In genomic region chr1:179831852-179832699, GRCh38 we compare ENCODE assay signal across 11 cellular contexts. TPM values are rescaled to one million over a fixed set of nuclear protein-coding genes. Genes with fewer than 3 reads are reported as not detected.
DNase-seq lines count a peak whose midpoint lies in the region; ATAC-seq and TF ChIP-seq lines count a peak whose summit lies in the region.
"Had no signal": no experiment of that assay in that cellular context is flagged by ENCODE, and none has a peak within 500 bp of the region (broad histone marks: within the 10 kb centered on the region; RNA-seq: fewer than 3 reads in every experiment).

No MANE protein-coding gene starts in this region.

- no peaks in the 10 kb centered on the region for H3K36me3 Mint-ChIP-seq in activated naive CD8-positive, alpha-beta T cell treated with anti-CD3 and anti-CD28 coated beads, Interleukin-2, amount 10 ng/mL, durations not matched to agents 7 days and 5 days
- H3K36me3 Mint-ChIP-seq in naive thymus-derived CD4-positive, alpha-beta T cell: peaks cover 0 to 6% (median 4%) of the 10 kb centered on the region in 5 donors

- no peaks in the 10 kb centered on the region for H3K36me3 ChIP-seq in naive thymus-derived CD4-positive, alpha-beta T cell (ENCODE audit: control insufficient read depth in 2 of 3, insufficient read depth in 3 of 3, low read length in 3 of 3)
- H3K36me3 ChIP-seq in mammary epithelial cell (ENCODE audit: insufficient read depth, low read length) (no peaks in the 10 kb centered on the region), BE2C (no peaks in the 10 kb centered on the region)

- peak overlapping the region; percentile 44 for H3K4me3 Mint-ChIP-seq in activated naive CD8-positive, alpha-beta T cell treated with anti-CD3 and anti-CD28 coated beads, Interleukin-2, amount 10 ng/mL, durations not matched to agents 7 days and 5 days
- H3K4me3 Mint-ChIP-seq in naive thymus-derived CD4-positive, alpha-beta T cell: peak overlapping the region; percentile 63 to 81 (median 72)

- H3K9me3 Mint-ChIP-seq in activated naive CD8-positive, alpha-beta T cell treated with anti-CD3 and anti-CD28 coated beads, Interleukin-2, amount 10 ng/mL, durations not matched to agents 7 days and 5 days: no peaks in the 10 kb centered on the region
- H3K9me3 Mint-ChIP-seq in naive thymus-derived CD4-positive, alpha-beta T cell: no peaks in the 10 kb centered on the region

- H3K9me3 ChIP-seq in naive thymus-derived CD4-positive, alpha-beta T cell (ENCODE audit: control insufficient read depth in 2 of 3, low read length in 3 of 3): no peaks in the 10 kb centered on the region
- H3K9me3 ChIP-seq in mammary epithelial cell (replicated peaks; ENCODE audit: insufficient read depth, low read length) (no peaks in the 10 kb centered on the region), BE2C (no peaks in the 10 kb centered on the region)
- H3K9me3 ChIP-seq: tibial artery had no signal

- H3K79me2 ChIP-seq in mammary epithelial cell (ENCODE audit: insufficient read depth, low read length): no peaks in the 10 kb centered on the region

- no peak overlapping the region for H3K9ac ChIP-seq in mammary epithelial cell (ENCODE audit: insufficient read depth, low read length)

- H3K27ac Mint-ChIP-seq in activated naive CD8-positive, alpha-beta T cell treated with anti-CD3 and anti-CD28 coated beads, Interleukin-2, amount 10 ng/mL, durations not matched to agents 7 days and 5 days: peak overlapping the region; percentile 67
- H3K27ac Mint-ChIP-seq in naive thymus-derived CD4-positive, alpha-beta T cell: peak overlapping the region; percentile 52 to 95 (median 91)

- no peak for TF ChIP-seq CTCF in mammary epithelial cell (conservative IDR thresholded peaks at IDR 0.05 in 1 of 2, IDR thresholded peaks at IDR 0.05 in 1 of 2; ENCODE audit: extremely low read depth in 1 of 2, insufficient read depth in 1 of 2, low read depth in 1 of 2, low read length in 2 of 2)
- TF ChIP-seq CTCF in BE2C (IDR thresholded peaks at IDR 0.05; ENCODE audit: low read depth, low read length): no peak

- ATAC-seq in activated naive CD8-positive, alpha-beta T cell treated with anti-CD3 and anti-CD28 coated beads, Interleukin-2, amount 10 ng/mL, durations not matched to agents 7 days and 5 days (ENCODE audit: low read depth): peak; percentile 55
- ATAC-seq in naive thymus-derived CD4-positive, alpha-beta T cell: peak; percentile 84
- ATAC-seq in GM18907 (IDR thresholded peaks at IDR 0.05; ENCODE audit: unreplicated experiment): no peak

- dilution Hi-C loops in mammary epithelial cell (cut with HindIII; ENCODE audit: low sequenced_read_pairs): no loop called here

- intact Hi-C loops in naive thymus-derived CD4-positive, alpha-beta T cell (cut with micrococcal nuclease): loop anchor here (1.0 to 5.0 kb wide), 6 partner anchors 17 to 1105 kb away; partner anchors contain the start of genes RALGPS2 (in 1 of the 2), SOAT1 (in 1 of the 2) and TOR1AIP1 (in 1 of the 2)
- intact Hi-C loops in mammary epithelial cell (cut with micrococcal nuclease): no loop called here

- CTCF ChIA-PET in naive thymus-derived CD4-positive, alpha-beta T cell (lab: Charles Lee): interaction anchor here (0.9 to 4.3 kb wide), 6 partner anchors 9 to 127 kb away, joined by 3 to 33 read pairs (median 4); partner anchors contain the start of gene TOR1AIP1
- CTCF ChIA-PET in mammary epithelial cell (lab: Charles Lee; ENCODE audit: low non-redundant PET): interaction anchor here (1.0 kb wide), 1 partner anchor 17 kb away, joined by 3 read pairs; no protein-coding TSS in a partner anchor

- in situ Hi-C loops in mammary epithelial cell (cut with MboI; ENCODE audit: low sequenced_read_pairs in 2 of 2): no loop called here

- no peak overlapping the region for H3K4me2 ChIP-seq in mammary epithelial cell (ENCODE audit: insufficient read depth, low read depth, low read length)

- peaks cover 16 to 37% of the 10 kb centered on the region in 2 donors for H3K4me1 ChIP-seq in naive thymus-derived CD4-positive, alpha-beta T cell (ENCODE audit: control insufficient read depth in 2 of 2, insufficient read depth in 2 of 2, low read length in 2 of 2)
- H3K4me1 ChIP-seq in mammary epithelial cell (ENCODE audit: insufficient read depth, low read length) (no peaks in the 10 kb centered on the region), BE2C (no peaks in the 10 kb centered on the region)
- H3K4me1 ChIP-seq: tibial artery had no signal

- DNase-seq in DMS79 (lab: John Stamatoyannopoulos, UW) (peak; percentile 24), M059J (ENCODE audit: low read depth) (peak; percentile 39), mammary epithelial cell (no peak), BE2C (no peak)
- DNase-seq in activated naive CD8-positive, alpha-beta T cell treated with anti-CD3 and anti-CD28 coated beads, Interleukin-2, amount 10 ng/mL, durations not matched to agents 7 days and 5 days: no peak
- peak in 7 of 9 donors; percentile 63 to 80 (median 76) for DNase-seq in naive thymus-derived CD4-positive, alpha-beta T cell
- DNase-seq: activated effector memory CD4-positive, alpha-beta T cell treated with anti-CD3 and anti-CD28 coated beads, Interleukin-2, amount 50 U/mL, for 16 hours; mesendoderm; NCI-H187 treated with DMSO at 0.1 percent for 48 hours; tibial artery had no signal

- WGBS in mammary epithelial cell (ENCODE audit: low coverage, missing lambda C conversion rate): 19% methylated on average over 8 of the region's 9 CpGs

- H3K4me3 ChIP-seq in naive thymus-derived CD4-positive, alpha-beta T cell (ENCODE audit: low read length): peak overlapping the region; percentile 56
- H3K4me3 ChIP-seq in mammary epithelial cell (replicated peaks in 1 of 3; ENCODE audit: insufficient read depth in 1 of 3, low read depth in 2 of 3, low read length in 3 of 3): no peak overlapping the region
- no peak overlapping the region for H3K4me3 ChIP-seq in BE2C (ENCODE audit: low read depth, low read length)
- H3K4me3 ChIP-seq: tibial artery had no signal

- no TSS peak for BruUV-seq in mammary epithelial cell (replicated peaks; lab: Mats Ljungman, UMichigan)

- no peaks in the 10 kb centered on the region for H3K27me3 ChIP-seq in naive thymus-derived CD4-positive, alpha-beta T cell (ENCODE audit: control insufficient read depth in 2 of 2, insufficient read depth in 2 of 2, low read length in 2 of 2)
- H3K27me3 ChIP-seq in mammary epithelial cell (ENCODE audit: insufficient read depth, low read length): peaks cover 2% of the 10 kb centered on the region
- no peaks in the 10 kb centered on the region for H3K27me3 ChIP-seq in BE2C
- H3K27me3 ChIP-seq: tibial artery had no signal

- no peaks in the 10 kb centered on the region for H4K20me1 ChIP-seq in mammary epithelial cell (ENCODE audit: insufficient read depth, low read length)

- peaks cover 23% of the 10 kb centered on the region for H3K4me1 Mint-ChIP-seq in activated naive CD8-positive, alpha-beta T cell treated with anti-CD3 and anti-CD28 coated beads, Interleukin-2, amount 10 ng/mL, durations not matched to agents 7 days and 5 days
- peaks cover 23 to 47% (median 38%) of the 10 kb centered on the region in 7 donors for H3K4me1 Mint-ChIP-seq in naive thymus-derived CD4-positive, alpha-beta T cell

- peak overlapping the region; percentile 59 for H3K27ac ChIP-seq in naive thymus-derived CD4-positive, alpha-beta T cell (ENCODE audit: low read depth, low read length)
- H3K27ac ChIP-seq in mammary epithelial cell (ENCODE audit: insufficient read depth, low read depth, low read length): no peak overlapping the region
- H3K27ac ChIP-seq: tibial artery had no signal

- no peaks in the 10 kb centered on the region for H3K27me3 Mint-ChIP-seq in activated naive CD8-positive, alpha-beta T cell treated with anti-CD3 and anti-CD28 coated beads, Interleukin-2, amount 10 ng/mL, durations not matched to agents 7 days and 5 days
- no peaks in the 10 kb centered on the region for H3K27me3 Mint-ChIP-seq in naive thymus-derived CD4-positive, alpha-beta T cell

- H2AFZ ChIP-seq in mammary epithelial cell (ENCODE audit: low read depth, low read length): no peak overlapping the region

- POLR2A ChIA-PET in activated naive CD8-positive, alpha-beta T cell treated with anti-CD3 and anti-CD28 coated beads, Interleukin-2, amount 10 ng/mL, durations not matched to agents 7 days and 5 days (lab: Charles Lee): interaction anchor here (1.5 kb wide), 1 partner anchor 17 kb away, joined by 4 read pairs; no protein-coding TSS in a partner anchor
- POLR2A ChIA-PET in naive thymus-derived CD4-positive, alpha-beta T cell (lab: Charles Lee): interaction anchor here (0.8 to 4.5 kb wide), 7 partner anchors 10 to 51 kb away, joined by 3 to 66 read pairs (median 3); partner anchors contain the start of genes TOR1AIP1 and TOR1AIP2

RNA-seq across cellular contexts. Expression of gene TOR1AIP2, which starts 45.5 kb away (rescaled TPM):
- 70.5 and 94.3 TPM in 2 replicates for total RNA-seq in M059J (2014; rRNA removed; shearing (Covaris generic))
- 10 to 100 TPM; 45.6 to 48.5 TPM for total RNA-seq in activated naive CD8-positive, alpha-beta T cell treated with anti-CD3 and anti-CD28 coated beads, Interleukin-2, amount 10 ng/mL, durations not matched to agents 7 days and 5 days
- 10 to 100 TPM; 52.0 to 64.9 (median 60.4) TPM for total RNA-seq in naive thymus-derived CD4-positive, alpha-beta T cell
- polyA plus RNA-seq in naive thymus-derived CD4-positive, alpha-beta T cell: 10 to 100 TPM in 1 of 2 donors, 1 to 10 TPM in 1; 9.5 to 15.0 TPM
- 100 to 1,000 TPM; 103 to 117 TPM for total RNA-seq in mammary epithelial cell
- 31.1 TPM for polyA plus RNA-seq in mammary epithelial cell
- polyA minus RNA-seq in mammary epithelial cell: 140 TPM
- 13.5 TPM for polyA plus RNA-seq in BE2C (2012; ENCODE audit: insufficient read depth, insufficient read length, low read depth)

RNA-seq across cellular contexts. Expression of gene TOR1AIP1, which starts 50.0 kb away (rescaled TPM):
- 54.5 and 77.8 TPM in 2 replicates for total RNA-seq in M059J (2014; rRNA removed; shearing (Covaris generic))
- total RNA-seq in activated naive CD8-positive, alpha-beta T cell treated with anti-CD3 and anti-CD28 coated beads, Interleukin-2, amount 10 ng/mL, durations not matched to agents 7 days and 5 days: 10 to 100 TPM; 68.3 to 73.1 TPM
- total RNA-seq in naive thymus-derived CD4-positive, alpha-beta T cell: 10 to 100 TPM; 47.4 to 88.6 (median 59.5) TPM
- polyA plus RNA-seq in naive thymus-derived CD4-positive, alpha-beta T cell: 10 to 100 TPM; 58.5 to 74.3 TPM
- 10 to 100 TPM; 46.5 to 55.3 TPM for total RNA-seq in mammary epithelial cell
- 28.6 TPM for polyA plus RNA-seq in mammary epithelial cell
- 60.3 TPM for polyA minus RNA-seq in mammary epithelial cell
- polyA plus RNA-seq in BE2C (2012; ENCODE audit: insufficient read depth, insufficient read length, low read depth): 45.4 TPM

Comparison
In these comparisons a context has a peak if more than half of its experiments do, and no peak if none do; other contexts are left out.
1. DNase-seq: peak in DMS79 (single experiment), M059J (single experiment) and naive thymus-derived CD4-positive, alpha-beta T cell (7 of 9); none in activated naive CD8-positive, alpha-beta T cell treated with anti-CD3 and anti-CD28 coated beads, Interleukin-2, amount 10 ng/mL, durations not matched to agents 7 days and 5 days (single experiment), mammary epithelial cell (single experiment) and BE2C (single experiment).